In genomic region chr16:84007946-84008345, GRCh38 we compare ENCODE assay signal across 23 cellular contexts. TPM values are rescaled to one million over a fixed set of nuclear protein-coding genes. Genes with fewer than 3 reads are reported as not detected.
DNase-seq lines count a peak whose midpoint lies in the region; ATAC-seq and TF ChIP-seq lines count a peak whose summit lies in the region.
"Had no signal": no experiment of that assay in that cellular context is flagged by ENCODE, and none has a peak within 500 bp of the region (broad histone marks: within the 10 kb centered on the region; RNA-seq: fewer than 3 reads in every experiment).

No MANE protein-coding gene starts in this region.

- peaks cover 0 to 4% of the 10 kb centered on the region in 2 donors for H3K4me1 ChIP-seq in gastrocnemius medialis
- H3K4me1 ChIP-seq: Peyer's patch had no signal

- H3K9me3 ChIP-seq in gastrocnemius medialis, result no peaks in the 10 kb centered on the region
- H3K9me3 ChIP-seq: Peyer's patch had no signal

- intact Hi-C loops in Right ventricle myocardium superior (cut with DNase I) (no loop called here), cardiac septum (cut with DNase I) (no loop called here), left ventricle myocardium superior (cut with micrococcal nuclease) (no loop called here), gastrocnemius medialis (cut with DNase I; ENCODE audit: low total_unique reads) (no loop called here)

- no peaks in the 10 kb centered on the region for H3K27me3 ChIP-seq in gastrocnemius medialis
- H3K27me3 ChIP-seq: Peyer's patch had no signal

- no peak for TF ChIP-seq POLR2A in gastrocnemius medialis (IDR thresholded peaks at IDR 0.05)

- no peaks in the 10 kb centered on the region for H3K36me3 ChIP-seq in gastrocnemius medialis
- H3K36me3 ChIP-seq: Peyer's patch had no signal

- no peak overlapping the region for H3K4me3 ChIP-seq in gastrocnemius medialis
- H3K4me3 ChIP-seq: Peyer's patch, SK-N-MC had no signal

- TF ChIP-seq CTCF in gastrocnemius medialis (IDR thresholded peaks at IDR 0.05 in 4 of 5, conservative IDR thresholded peaks at IDR 0.05 in 1 of 5), result no peak

- ATAC-seq in Right ventricle myocardium superior (ENCODE audit: poor library complexity), result peak; percentile 36
- peak; percentile 52 for ATAC-seq in left ventricle myocardium superior
- ATAC-seq in gastrocnemius medialis, result peak; percentile 50 to 55
- no peak for ATAC-seq in SK-N-SH treated with all-trans-retinoic acid at 6 μM for 48 hours

- H3K27ac ChIP-seq in gastrocnemius medialis, result no peak overlapping the region
- H3K27ac ChIP-seq: Peyer's patch, SK-N-MC had no signal

- in situ Hi-C loops in SK-MEL-5 (cut with HindIII; ENCODE audit: low pct_unique_long_range_greater_than_20kb, low sequenced_read_pairs) (no loop called here), gastrocnemius medialis (cut with MboI; ENCODE audit: low sequenced_read_pairs in 4 of 4) (no loop called here)

- DNase-seq in Right ventricle myocardium superior (peak; percentile 38), cardiac septum (ENCODE audit: low spot score) (no peak), SK-MEL-5 (ENCODE audit: low read depth, low spot score) (peak; percentile 22), left ventricle myocardium superior (no peak), gastrocnemius medialis (peak in 1 of 2 donors; percentile 47), GM19240 (ENCODE audit: insufficient read length, low spot score) (no peak)
- DNase-seq in stimulated activated CD4-positive, alpha-beta T cell treated with anti-CD3 and anti-CD28 coated beads, Interleukin-4, amount 100 ng/mL, for 1 hour, result no peak
- DNase-seq: 8988T, AML-193, Calu3, EL, GF-D8, KBM-7, NCI-H1105 treated with DMSO at 0.1 percent for 48 hours, NCI-H2081, NCI-H2171 treated with DMSO at 0.1 percent for 48 hours, NCI-H524 treated with DMSO at 0.1 percent for 48 hours, Peyer's patch had no signal

TF ChIP-seq in SK-N-SH treated with all-trans-retinoic acid at 6 μM for 48 hours, 23 proteins besides CTCF, POLR2A, EP300 and RAD21:
- no peak for TF ChIP-seq TCF4 (CRISPR knock-in tag; IDR thresholded peaks at IDR 0.05; ENCODE audit: borderline replicate concordance)
- TF ChIP-seq ZNF70 (CRISPR knock-in tag; IDR thresholded peaks at IDR 0.05), result no peak
- no peak for TF ChIP-seq ISL1 (CRISPR knock-in tag; IDR thresholded peaks at IDR 0.05)
- TF ChIP-seq ESRRG (CRISPR knock-in tag; IDR thresholded peaks at IDR 0.05), result no peak
- no peak for TF ChIP-seq GLIS3 (CRISPR knock-in tag; IDR thresholded peaks at IDR 0.05)
- no peak for TF ChIP-seq CSRNP3 (CRISPR knock-in tag; IDR thresholded peaks at IDR 0.05)
- TF ChIP-seq ZFP30 (CRISPR knock-in tag; IDR thresholded peaks at IDR 0.05), result no peak
- no peak for TF ChIP-seq ZNF8 (CRISPR knock-in tag; IDR thresholded peaks at IDR 0.05)
- TF ChIP-seq TSHZ2 (CRISPR knock-in tag; IDR thresholded peaks at IDR 0.05), result no peak
- no peak for TF ChIP-seq PPARA (CRISPR knock-in tag; IDR thresholded peaks at IDR 0.05; ENCODE audit: borderline replicate concordance)
- TF ChIP-seq ZNF565 (CRISPR knock-in tag; conservative IDR thresholded peaks at IDR 0.05; ENCODE audit: low read depth), result no peak
- TF ChIP-seq PATZ1 (CRISPR knock-in tag; IDR thresholded peaks at IDR 0.05; ENCODE audit: borderline replicate concordance), result no peak
- TF ChIP-seq ARNTL (CRISPR knock-in tag; IDR thresholded peaks at IDR 0.05; ENCODE audit: borderline replicate concordance, low read depth), result no peak
- no peak for TF ChIP-seq BACH2 (CRISPR knock-in tag; IDR thresholded peaks at IDR 0.05; ENCODE audit: borderline replicate concordance)
- no peak for TF ChIP-seq ZC3H10 (CRISPR knock-in tag; IDR thresholded peaks at IDR 0.05)
- no peak for TF ChIP-seq CREB5 (CRISPR knock-in tag; IDR thresholded peaks at IDR 0.05; ENCODE audit: low read depth)

RNA-seq across cellular contexts. Expression of gene SLC38A8, which starts 34.6 kb away (rescaled TPM):
- total RNA-seq in Right ventricle myocardium superior, result 0.78 TPM
- total RNA-seq in cardiac septum, result not detected
- total RNA-seq in SK-MEL-5 (2014; rRNA removed; shearing (Covaris generic)), result 9.0 and 11.7 TPM in 2 replicates
- 4.4 and 6.8 TPM in 2 replicates for polyA plus RNA-seq in SK-MEL-5 (2015; cell fraction: cytosol; rRNA removed)
- polyA plus RNA-seq in SK-MEL-5 (2015; cell fraction: nucleus; rRNA removed), result 0.63 and 2.4 TPM in 2 replicates
- 2.0 TPM for total RNA-seq in left ventricle myocardium superior
- total RNA-seq in gastrocnemius medialis, result not detected
- total RNA-seq: Calu3; CD8-positive, alpha-beta memory T cell; OCI-LY7; Peyer's patch had no signal
- polyA plus RNA-seq: AG04450; CD8-positive, alpha-beta memory T cell had no signal

RNA-seq across cellular contexts. Expression of gene NECAB2, which starts 39.9 kb away (rescaled TPM):
- total RNA-seq in Right ventricle myocardium superior (0.46 TPM), cardiac septum (2.5 TPM), left ventricle myocardium superior (0.84 TPM), gastrocnemius medialis (not detected)
- 0.43 TPM in 1 of 2 replicates, not detected in the other for total RNA-seq in SK-MEL-5 (2014; rRNA removed; shearing (Covaris generic))
- 0.33 and 0.94 TPM in 2 replicates for polyA plus RNA-seq in SK-MEL-5 (2015; cell fraction: cytosol; rRNA removed)
- 5.6 and 20.0 TPM in 2 replicates for polyA plus RNA-seq in SK-MEL-5 (2015; cell fraction: nucleus; rRNA removed)
- total RNA-seq: CD8-positive, alpha-beta memory T cell; OCI-LY7 had no signal
- polyA plus RNA-seq: CD8-positive, alpha-beta memory T cell had no signal

RNA-seq across cellular contexts. Expression of gene OSGIN1, which starts 54.9 kb away (rescaled TPM):
- total RNA-seq in Right ventricle myocardium superior (7.2 TPM), cardiac septum (12.6 TPM), left ventricle myocardium superior (4.7 TPM), gastrocnemius medialis (10 to 100 TPM in 3 of 4 donors, 1 to 10 TPM in 1; 9.6 to 24.9 (median 13.2) TPM)
- total RNA-seq in SK-MEL-5 (2014; rRNA removed; shearing (Covaris generic)), result 88.5 and 90.9 TPM in 2 replicates
- polyA plus RNA-seq in SK-MEL-5 (2015; cell fraction: cytosol; rRNA removed), result 134 and 146 TPM in 2 replicates
- 147 and 184 TPM in 2 replicates for polyA plus RNA-seq in SK-MEL-5 (2015; cell fraction: nucleus; rRNA removed)

Comparison
In these comparisons a context has a peak if more than half of its experiments do, and no peak if none do; other contexts are left out.
1. DNase-seq: peak in Right ventricle myocardium superior (single experiment) and SK-MEL-5 (single experiment); none in cardiac septum (single experiment), left ventricle myocardium superior (single experiment), GM19240 (single experiment) and stimulated activated CD4-positive, alpha-beta T cell treated with anti-CD3 and anti-CD28 coated beads, Interleukin-4, amount 100 ng/mL, for 1 hour (single experiment).